Comparison of ENCODE assay signal across 8 cellular contexts in the genomic region with DNA sequence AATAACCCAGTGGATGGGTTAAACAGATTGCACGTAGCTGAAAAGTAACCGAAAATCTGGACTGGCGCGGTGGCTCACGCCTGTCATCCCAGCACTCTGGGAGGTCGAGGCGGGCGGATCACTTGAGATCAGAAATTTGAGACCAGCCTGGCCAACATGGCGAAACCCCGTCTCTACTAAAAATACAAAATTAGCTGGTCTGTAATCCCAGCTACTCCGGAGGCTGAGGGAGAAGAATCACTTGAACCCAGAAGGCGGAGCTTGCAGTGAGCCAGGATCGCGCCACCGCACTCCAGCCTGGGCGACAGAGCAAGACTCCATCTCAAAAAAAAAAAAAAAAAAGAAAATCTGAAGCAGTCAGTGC. TPM values are rescaled to one million over a fixed set of nuclear protein-coding genes. Genes with fewer than 3 reads are reported as not detected.
A peak's percentile ranks its signal among the peaks of the same experiment; 100 is the strongest.
DNase-seq lines count a peak whose midpoint lies in the region; ATAC-seq and TF ChIP-seq lines count a peak whose summit lies in the region.
"Not testable (repeated sequence)": the region's sequence is repeated elsewhere in the genome, so short reads cannot be mapped to it uniquely, and the experiment has no call there.

No MANE protein-coding gene starts in this region.

- peak overlapping the region; percentile 91 for H3K4me3 ChIP-seq in AG04450 (ENCODE audit: low read depth, low read length)
- peak overlapping the region; percentile 95 for H3K4me3 ChIP-seq in LNCaP clone FGC (ENCODE audit: low read depth, low read length)
- H3K4me3 ChIP-seq in astrocyte of the spinal cord (ENCODE audit: low read depth, low read length), result peak overlapping the region; percentile 91
- peak overlapping the region; percentile 97 to 98 for H3K4me3 ChIP-seq in mucosa of rectum (ENCODE audit: low read length in 2 of 2)

- H3K4me3 Mint-ChIP-seq in T-helper 1 cell treated with Interleukin-12 subunit alpha and Interleukin-12 subunit beta and Interleukin-4 antibody, amounts not matched to agents 30 μg/mL and 1 μg/mL, for 36 hours, result peak overlapping the region; percentile 100

- peaks cover 2 to 12% of the 10 kb centered on the region in 2 donors for H3K36me3 ChIP-seq in mucosa of rectum (ENCODE audit: control insufficient read depth in 2 of 2, insufficient read depth in 2 of 2, low read length in 2 of 2)

- not testable (repeated sequence) for H3K9me3 Mint-ChIP-seq in T-helper 1 cell treated with Interleukin-12 subunit alpha and Interleukin-12 subunit beta and Interleukin-4 antibody, amounts not matched to agents 30 μg/mL and 1 μg/mL, for 36 hours

- peak; percentile 9 for ATAC-seq in GM21529 (IDR thresholded peaks at IDR 0.05; ENCODE audit: unreplicated experiment)
- ATAC-seq in foreskin keratinocyte, result not testable (repeated sequence)

- CTCF ChIA-PET in AG04450 (lab: Charles Lee), result interaction anchor here (0.6 to 3.0 kb wide), 22 partner anchors 8 to 168 kb away, joined by 3 to 29 read pairs (median 5); a partner anchor contains a TSS

- not testable (repeated sequence) for H3K27me3 ChIP-seq in AG04450 (ENCODE audit: control insufficient read depth, insufficient read depth, low read length); foreskin keratinocyte; mucosa of rectum (ENCODE audit: control insufficient read depth in 2 of 2, insufficient read depth in 2 of 2, low read length in 2 of 2)

- POLR2A ChIA-PET in AG04450 (lab: Yijun Ruan, JAX), result interaction anchor here (0.6 to 2.1 kb wide), 10 partner anchors 23 to 1147 kb away, joined by 3 to 15 read pairs (median 4); a partner anchor contains a TSS

- DNase-seq in AG04450 (ENCODE audit: low read depth, low spot score); LNCaP clone FGC (ENCODE audit: low read depth); astrocyte of the spinal cord (ENCODE audit: low read depth, low spot score); foreskin keratinocyte: not testable (repeated sequence)
- DNase-seq in stimulated activated CD4-positive, alpha-beta T cell treated with anti-CD3 and anti-CD28 coated beads, Interleukin-1b, Interleukin-23, amount 100 ng/mL, for 48 hours, result peak; percentile 32

- peak overlapping the region; percentile 100 for H3K27ac Mint-ChIP-seq in T-helper 1 cell treated with Interleukin-12 subunit alpha and Interleukin-12 subunit beta and Interleukin-4 antibody, amounts not matched to agents 30 μg/mL and 1 μg/mL, for 36 hours

- peaks cover 11% of the 10 kb centered on the region for H3K36me3 Mint-ChIP-seq in T-helper 1 cell treated with Interleukin-12 subunit alpha and Interleukin-12 subunit beta and Interleukin-4 antibody, amounts not matched to agents 30 μg/mL and 1 μg/mL, for 36 hours (ENCODE audit: low read depth)

- peaks cover 31% of the 10 kb centered on the region for H3K4me1 Mint-ChIP-seq in T-helper 1 cell treated with Interleukin-12 subunit alpha and Interleukin-12 subunit beta and Interleukin-4 antibody, amounts not matched to agents 30 μg/mL and 1 μg/mL, for 36 hours (ENCODE audit: low read depth)

- not testable (repeated sequence) for H3K9me3 ChIP-seq in AG04450 (ENCODE audit: control insufficient read depth, insufficient read depth, low read length); mucosa of rectum (ENCODE audit: control insufficient read depth in 2 of 2, low read length in 2 of 2)

- not testable (repeated sequence) for H3K27me3 Mint-ChIP-seq in T-helper 1 cell treated with Interleukin-12 subunit alpha and Interleukin-12 subunit beta and Interleukin-4 antibody, amounts not matched to agents 30 μg/mL and 1 μg/mL, for 36 hours (ENCODE audit: low read depth)

- H3K27ac ChIP-seq in AG04450 (ENCODE audit: low read depth, low read length) (peak overlapping the region; percentile 89), foreskin keratinocyte (peak overlapping the region; percentile 80), mucosa of rectum (ENCODE audit: low read depth in 2 of 2, low read length in 2 of 2) (peak overlapping the region; percentile 88 to 91)

- H3K4me1 ChIP-seq in foreskin keratinocyte, result peaks cover 12% of the 10 kb centered on the region
- H3K4me1 ChIP-seq in mucosa of rectum (ENCODE audit: control insufficient read depth in 2 of 2, insufficient read depth in 2 of 2, low read length in 2 of 2), result peaks cover 7 to 20% of the 10 kb centered on the region in 2 donors

- in situ Hi-C loops in astrocyte of the spinal cord (cut with HindIII; ENCODE audit: low sequenced_read_pairs), result not testable (repeated sequence)

- TF ChIP-seq CTCF in AG04450 (IDR thresholded peaks at IDR 0.05; ENCODE audit: low read depth, low read length); LNCaP clone FGC (IDR thresholded peaks at IDR 0.05; ENCODE audit: control insufficient read depth, extremely low read depth, insufficient read depth); astrocyte of the spinal cord (IDR thresholded peaks at IDR 0.05; ENCODE audit: low read depth, low read length); foreskin keratinocyte (conservative IDR thresholded peaks at IDR 0.05): not testable (repeated sequence)

- H3K9ac ChIP-seq in mucosa of rectum (ENCODE audit: low read depth in 1 of 2, low read length in 2 of 2), result peak overlapping the region; percentile 86 to 95

RNA-seq across cellular contexts. Expression of a gene that starts 0.7 kb away (rescaled TPM):
- polyA plus RNA-seq in AG04450 (2011; rRNA removed), result 11.8 and 14.7 TPM in 2 replicates
- 17.8 and 31.3 TPM in 2 replicates for polyA minus RNA-seq in AG04450 (2011; rRNA and poly(A)+ RNA removed)
- 22.4 and 28.2 TPM in 2 replicates for total RNA-seq in foreskin keratinocyte
- 8.5 and 10.6 TPM in 2 replicates for polyA plus RNA-seq in foreskin keratinocyte

RNA-seq across cellular contexts. Expression of a gene that starts 27.2 kb away (rescaled TPM):
- polyA plus RNA-seq in AG04450 (2011; rRNA removed) (39.2 and 41.2 TPM in 2 replicates), foreskin keratinocyte (97.9 and 101 TPM in 2 replicates)
- 25.6 and 29.2 TPM in 2 replicates for polyA minus RNA-seq in AG04450 (2011; rRNA and poly(A)+ RNA removed)
- total RNA-seq in foreskin keratinocyte, result 131 and 146 TPM in 2 replicates
